Comparison of ENCODE assay signal across 16 cellular contexts in genomic region chr16:83886199-83886971, GRCh38. TPM values are rescaled to one million over a fixed set of nuclear protein-coding genes. Genes with fewer than 3 reads are reported as not detected.
DNase-seq lines count a peak whose midpoint lies in the region; ATAC-seq and TF ChIP-seq lines count a peak whose summit lies in the region.
"Had no signal": no experiment of that assay in that cellular context is flagged by ENCODE, and none has a peak within 500 bp of the region (broad histone marks: within the 10 kb centered on the region; RNA-seq: fewer than 3 reads in every experiment).

No MANE protein-coding gene starts in this region.

- H3K36me3 ChIP-seq in GM23338 (ENCODE audit: insufficient read depth) (no peaks in the 10 kb centered on the region), Karpas-422 (ENCODE audit: insufficient read depth, low read length) (no peaks in the 10 kb centered on the region), endodermal cell (ENCODE audit: control insufficient read depth, insufficient read depth, low read length) (no peaks in the 10 kb centered on the region)
- no peaks in the 10 kb centered on the region for H3K36me3 ChIP-seq in naive thymus-derived CD4-positive, alpha-beta T cell (ENCODE audit: control insufficient read depth in 2 of 3, insufficient read depth in 3 of 3, low read length in 3 of 3)

- WGBS in endodermal cell (ENCODE audit: insufficient coverage in 1 of 2, insufficient read length in 1 of 2), 2 experiments: 96 to 97% methylated on average over 12 to 13 of the region's 13 CpGs

- ATAC-seq in GM23338: peak; percentile 50
- ATAC-seq in naive thymus-derived CD4-positive, alpha-beta T cell: no peak
- ATAC-seq in HG02885 (IDR thresholded peaks at IDR 0.05; ENCODE audit: poor library complexity, unreplicated experiment): no peak
- ATAC-seq: CD8-positive, alpha-beta T cell had no signal

- H3K79me2 ChIP-seq in GM23338 (replicated peaks; ENCODE audit: insufficient read depth) (no peaks in the 10 kb centered on the region), Karpas-422 (ENCODE audit: low read length) (no peaks in the 10 kb centered on the region)

- DNase-seq in GM23338 (ENCODE audit: low spot score) (no peak), Karpas-422 (no peak), endodermal cell (no peak), ureter (ENCODE audit: low spot score) (peak; percentile 12), erythroblast (lab: John Stamatoyannopoulos, UW) (no peak)
- DNase-seq in naive thymus-derived CD4-positive, alpha-beta T cell: no peak
- DNase-seq: CD8-positive, alpha-beta T cell; COR-L47; DMS153; DMS79 treated with DMSO at 0.1 percent for 48 hours; GOT3; HCEC 1CT had no signal

- H3K9me2 ChIP-seq in GM23338 (ENCODE audit: insufficient read depth) (no peaks in the 10 kb centered on the region), Karpas-422 (replicated peaks; ENCODE audit: insufficient read depth, low read length) (no peaks in the 10 kb centered on the region)

- H3K27me3 Mint-ChIP-seq in GM23338 (ENCODE audit: insufficient read depth, low read depth, poor library complexity) (peaks cover 2% of the 10 kb centered on the region), endodermal cell (ENCODE audit: insufficient read depth) (no peaks in the 10 kb centered on the region)
- peaks cover 0 to 18% (median 5%) of the 10 kb centered on the region in 5 donors for H3K27me3 Mint-ChIP-seq in naive thymus-derived CD4-positive, alpha-beta T cell

- CTCF ChIA-PET in naive thymus-derived CD4-positive, alpha-beta T cell (lab: Charles Lee): no interaction called here

- H3K27ac ChIP-seq in GM23338 (ENCODE audit: low read depth): no peak overlapping the region
- H3K27ac ChIP-seq in Karpas-422 (ENCODE audit: low read length): no peak overlapping the region
- no peak overlapping the region for H3K27ac ChIP-seq in endodermal cell (ENCODE audit: low read depth, low read length)
- no peak overlapping the region for H3K27ac ChIP-seq in naive thymus-derived CD4-positive, alpha-beta T cell (ENCODE audit: low read depth, low read length)

- H3K4me3 ChIP-seq in GM23338: no peak overlapping the region
- H3K4me3 ChIP-seq in Karpas-422 (ENCODE audit: low read length): no peak overlapping the region
- no peak overlapping the region for H3K4me3 ChIP-seq in endodermal cell (ENCODE audit: low read length)
- no peak overlapping the region for H3K4me3 ChIP-seq in naive thymus-derived CD4-positive, alpha-beta T cell (ENCODE audit: low read length)

- H3K4me1 Mint-ChIP-seq in GM23338 (peaks cover 6% of the 10 kb centered on the region; the same call in 2 of the 3 replicates), endodermal cell (peaks cover 32% of the 10 kb centered on the region)
- no peaks in the 10 kb centered on the region for H3K4me1 Mint-ChIP-seq in naive thymus-derived CD4-positive, alpha-beta T cell
- H3K4me1 Mint-ChIP-seq: B cell, CD14-positive monocyte had no signal

- no peaks in the 10 kb centered on the region for H3F3A ChIP-seq in GM23338 (replicated peaks; ENCODE audit: low read depth)

- peak in 1 of 2 experiments; percentile 23; a peak in 2 of 4 replicates for TF ChIP-seq CTCF in GM23338 (conservative IDR thresholded peaks at IDR 0.05; ENCODE audit: low read depth in 2 of 2)
- peak; percentile 50 for TF ChIP-seq CTCF in endodermal cell (conservative IDR thresholded peaks at IDR 0.05)

- H3K4me1 ChIP-seq in GM23338 (ENCODE audit: insufficient read depth) (no peaks in the 10 kb centered on the region), Karpas-422 (ENCODE audit: low read length) (peaks cover 18% of the 10 kb centered on the region), endodermal cell (ENCODE audit: control insufficient read depth, insufficient read depth, low read length) (peaks cover 9% of the 10 kb centered on the region)
- no peaks in the 10 kb centered on the region for H3K4me1 ChIP-seq in naive thymus-derived CD4-positive, alpha-beta T cell (ENCODE audit: control insufficient read depth in 2 of 2, insufficient read depth in 2 of 2, low read length in 2 of 2)

- H3K9ac ChIP-seq in Karpas-422 (ENCODE audit: low read length) (0 out of 2 replicates have a peak overlapping the region, but pooled peaks have one; percentile 6), endodermal cell (ENCODE audit: extremely low read depth, low read length, poor library complexity, severe bottlenecking) (no peak overlapping the region)

- H3K4me2 ChIP-seq in GM23338 (no peak overlapping the region), Karpas-422 (ENCODE audit: low read depth, low read length, poor library complexity, severe bottlenecking) (peak overlapping the region; percentile 17)

- H3K27me3 ChIP-seq in GM23338 (ENCODE audit: insufficient read depth): no peaks in the 10 kb centered on the region
- no peaks in the 10 kb centered on the region for H3K27me3 ChIP-seq in Karpas-422 (ENCODE audit: low read length)
- no peaks in the 10 kb centered on the region for H3K27me3 ChIP-seq in endodermal cell (ENCODE audit: control insufficient read depth, insufficient read depth, low read length, poor library complexity, severe bottlenecking)
- H3K27me3 ChIP-seq in naive thymus-derived CD4-positive, alpha-beta T cell (ENCODE audit: control insufficient read depth in 2 of 2, insufficient read depth in 2 of 2, low read length in 2 of 2): no peaks in the 10 kb centered on the region

- no peak for TF ChIP-seq POLR2A in erythroblast (IDR thresholded peaks at IDR 0.05; ENCODE audit: low read length)

- H3K9me3 ChIP-seq in Karpas-422 (ENCODE audit: low read length): no peaks in the 10 kb centered on the region
- peaks cover 18% of the 10 kb centered on the region for H3K9me3 ChIP-seq in endodermal cell (ENCODE audit: control insufficient read depth, low read length)
- H3K9me3 ChIP-seq in naive thymus-derived CD4-positive, alpha-beta T cell (ENCODE audit: control insufficient read depth in 2 of 3, low read length in 3 of 3): no peaks in the 10 kb centered on the region

- H3K9me3 Mint-ChIP-seq in GM23338: peaks cover 9% of the 10 kb centered on the region
- peaks cover 21% of the 10 kb centered on the region for H3K9me3 Mint-ChIP-seq in endodermal cell
- H3K9me3 Mint-ChIP-seq in naive thymus-derived CD4-positive, alpha-beta T cell: peaks cover 0 to 10% (median 0%) of the 10 kb centered on the region in 11 donors
- H3K9me3 Mint-ChIP-seq: CD8-positive, alpha-beta T cell had no signal

- H4K20me1 ChIP-seq in GM23338 (replicated peaks; ENCODE audit: insufficient read depth) (no peaks in the 10 kb centered on the region), Karpas-422 (ENCODE audit: insufficient read depth, low read depth, low read length) (no peaks in the 10 kb centered on the region)

- peak overlapping the region; percentile 72; the same call in 1 of the 2 replicates for H2AFZ ChIP-seq in GM23338
- H2AFZ ChIP-seq in Karpas-422 (ENCODE audit: low read length): no peak overlapping the region

- POLR2A ChIA-PET in naive thymus-derived CD4-positive, alpha-beta T cell (lab: Charles Lee): no interaction called here

- intact Hi-C loops in naive thymus-derived CD4-positive, alpha-beta T cell (cut with micrococcal nuclease): no loop called here

- H3K36me3 Mint-ChIP-seq in GM23338 (ENCODE audit: low read depth): no peaks in the 10 kb centered on the region; the same call in 2 of the 3 replicates
- H3K36me3 Mint-ChIP-seq in endodermal cell (ENCODE audit: low read depth): peaks cover 7% of the 10 kb centered on the region
- peaks cover 0 to 3% (median 0%) of the 10 kb centered on the region in 5 donors for H3K36me3 Mint-ChIP-seq in naive thymus-derived CD4-positive, alpha-beta T cell
- H3K36me3 Mint-ChIP-seq: CD14-positive monocyte; CD8-positive, alpha-beta T cell had no signal

- no peak overlapping the region for H3K4me3 Mint-ChIP-seq in GM23338
- H3K4me3 Mint-ChIP-seq in endodermal cell: no peak overlapping the region
- H3K4me3 Mint-ChIP-seq in naive thymus-derived CD4-positive, alpha-beta T cell: no peak overlapping the region
- H3K4me3 Mint-ChIP-seq: B cell; CD14-positive monocyte; CD8-positive, alpha-beta T cell; IgD-negative memory B cell had no signal

- no peak overlapping the region for H3K27ac Mint-ChIP-seq in GM23338
- H3K27ac Mint-ChIP-seq in endodermal cell: peak overlapping the region; percentile 35
- no peak overlapping the region for H3K27ac Mint-ChIP-seq in naive thymus-derived CD4-positive, alpha-beta T cell
- H3K27ac Mint-ChIP-seq: B cell; CD14-positive monocyte; CD8-positive, alpha-beta T cell; IgD-negative memory B cell had no signal

RNA-seq across cellular contexts. Expression of gene MLYCD, which starts 12.5 kb away (rescaled TPM):
- 6.5 and 7.2 TPM in 2 replicates for total RNA-seq in GM23338 (2014; rRNA removed; shearing (Covaris generic))
- polyA plus RNA-seq in GM23338 (2016; fragmentation: Nextera tagmentation; extraction: Ambion mirVana): 2.3 and 3.2 TPM in 2 replicates
- 4.7 and 6.8 TPM in 2 replicates for total RNA-seq in Karpas-422 (2014; rRNA removed; shearing (Covaris generic); ENCODE audit: low replicate concordance)
- total RNA-seq in endodermal cell (10 to 100 TPM; 11.1 to 19.0 TPM), ureter (18.3 TPM)
- polyA plus RNA-seq in endodermal cell (2013, experiment 1 of 2): 3.6 TPM
- polyA plus RNA-seq in endodermal cell (2013, experiment 2 of 2): 3.4 TPM
- total RNA-seq in naive thymus-derived CD4-positive, alpha-beta T cell: 10 to 100 TPM in 2 of 5 experiments, 1 to 10 TPM in 3; 6.6 to 11.4 (median 8.1) TPM
- 1 to 10 TPM; 1.8 to 2.6 TPM for polyA plus RNA-seq in naive thymus-derived CD4-positive, alpha-beta T cell
